9 cellular contexts compared by ENCODE assay signal in the genomic region with DNA sequence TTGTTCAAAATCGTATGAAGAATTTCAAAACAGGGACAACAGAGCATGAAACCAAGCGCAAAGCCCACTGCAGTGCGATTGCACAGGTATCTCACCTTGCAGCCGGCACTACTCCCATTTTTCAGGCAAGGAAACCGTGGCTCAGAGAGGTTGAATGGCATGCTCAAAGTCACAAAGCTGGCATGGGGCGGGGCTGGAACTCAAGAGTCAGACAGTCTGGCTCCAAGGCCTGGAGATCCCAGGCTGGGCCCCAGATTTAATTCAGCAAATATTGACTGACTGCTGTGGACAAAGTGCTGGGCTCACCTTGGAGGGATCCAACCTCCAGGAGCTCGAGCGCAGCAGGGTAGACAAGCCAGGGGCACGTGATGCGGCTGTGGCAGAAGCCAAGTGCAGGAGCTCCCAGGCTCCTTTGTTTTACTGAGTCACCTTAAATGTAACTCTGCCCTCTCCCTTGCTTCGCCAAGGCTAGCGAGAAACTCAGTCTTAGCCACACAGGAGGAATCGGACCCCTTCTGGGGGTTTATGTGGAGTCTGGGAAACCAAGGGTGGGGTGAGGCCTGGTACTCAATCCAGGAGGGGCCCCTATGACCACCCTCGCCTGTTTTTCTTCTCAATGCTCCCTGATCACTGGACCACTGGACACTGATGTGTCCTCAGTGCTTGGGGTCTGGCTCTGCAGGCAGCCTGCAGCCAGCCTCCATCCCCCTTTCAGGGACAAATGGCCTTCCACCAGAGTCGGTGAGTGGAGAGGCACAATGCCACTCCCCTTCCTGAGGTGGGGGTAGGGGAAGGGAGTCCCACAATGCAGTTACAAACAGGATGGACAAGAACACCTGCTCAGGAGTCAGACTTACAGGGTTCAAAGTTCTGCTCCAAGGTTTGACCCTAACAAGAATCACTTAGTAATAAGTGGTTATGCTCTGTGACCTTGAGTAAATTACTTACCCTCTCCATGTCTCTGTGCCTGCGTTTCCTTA. TPM values are rescaled to one million over a fixed set of nuclear protein-coding genes. Genes with fewer than 3 reads are reported as not detected.
DNase-seq lines count a peak whose midpoint lies in the region; ATAC-seq, FAIRE-seq and TF ChIP-seq lines count a peak whose summit lies in the region.
"Had no signal": no experiment of that assay in that cellular context is flagged by ENCODE, and none has a peak within 500 bp of the region (broad histone marks: within the 10 kb centered on the region; RNA-seq: fewer than 3 reads in every experiment).

No MANE protein-coding gene starts in this region.

- H3K9me3 ChIP-seq in Panc1 (ENCODE audit: control insufficient read depth, insufficient read depth, low read depth, low read length), result no peaks in the 10 kb centered on the region

- POLR2A ChIA-PET in Panc1 (lab: Charles Lee), result interaction anchor here (0.6 kb wide), 1 partner anchor 304 kb away, joined by 5 read pairs; no protein-coding TSS in a partner anchor

- no peak for TF ChIP-seq POLR2A in H54 (IDR thresholded peaks at IDR 0.05; ENCODE audit: low read depth, low read length)

- in situ Hi-C loops in Panc1 (cut with HindIII; ENCODE audit: low pct_unique_long_range_greater_than_20kb, low sequenced_read_pairs), result no loop called here

- TF ChIP-seq CTCF in Panc1 (IDR thresholded peaks at IDR 0.05) (no peak), retinal pigment epithelial cell (conservative IDR thresholded peaks at IDR 0.05; ENCODE audit: low read depth, low read length) (no peak)

- H3K36me3 ChIP-seq in Panc1 (ENCODE audit: control insufficient read depth, insufficient read depth, low read length), result no peaks in the 10 kb centered on the region

- CTCF ChIA-PET in Panc1 (lab: Charles Lee), result interaction anchor here (0.7 to 1.2 kb wide), 5 partner anchors 8 to 152 kb away, joined by 3 to 5 read pairs (median 4); no protein-coding TSS in a partner anchor

- no peaks in the 10 kb centered on the region for H3K27me3 ChIP-seq in Panc1 (ENCODE audit: control insufficient read depth, insufficient read depth, low read length)

- H3K4me3 ChIP-seq in Panc1 (ENCODE audit: low read depth in 2 of 2, low read length in 2 of 2) (peak overlapping the region; percentile 59 to 71), retinal pigment epithelial cell (ENCODE audit: low read length) (peak overlapping the region; percentile 56)

- peak overlapping the region; percentile 95 for H3K27ac ChIP-seq in Panc1 (ENCODE audit: low read length)

- peaks cover 49% of the 10 kb centered on the region for H3K4me1 ChIP-seq in Panc1 (ENCODE audit: control insufficient read depth, insufficient read depth, low read length)

- DNase-seq in NCI-H1417 (lab: John Stamatoyannopoulos, UW), result peak in 2 of 3 experiments; percentile 29 to 53
- no peak for DNase-seq in NCI-H1417 treated with DMSO at 0.1 percent for 48 hours (lab: John Stamatoyannopoulos, UW)
- DNase-seq in Panc1 (ENCODE audit: low read depth, low spot score), result no peak
- DNase-seq in retinal pigment epithelial cell (ENCODE audit: low read depth), result peak; percentile 27
- no peak for DNase-seq in NK-92 (lab: John Stamatoyannopoulos, UW; ENCODE audit: unreplicated experiment)
- DNase-seq in H54 (ENCODE audit: insufficient read length, low spot score), result no peak
- DNase-seq in inferior parietal cortex (ENCODE audit: extremely low spot score), result no peak

- intact Hi-C loops in Panc1 (cut with micrococcal nuclease; ENCODE audit: unreplicated experiment), result no loop called here

- ATAC-seq in Panc1 (peak; percentile 4), esophagus mucosa (peak; percentile 24)

- no TSS peak for BruUV-seq in Panc1 (replicated peaks; lab: Mats Ljungman, UMichigan)

- no peak for FAIRE-seq in H54 (lab: Jason Lieb, UNC)

RNA-seq across cellular contexts. Expression of a gene that starts 3.9 kb away (rescaled TPM):
- total RNA-seq in Panc1 (2021; ENCODE audit: unreplicated experiment) (82.2 TPM), esophagus mucosa (16.8 TPM)
- 77.3 TPM for polyA plus RNA-seq in Panc1 (2012; ENCODE audit: insufficient read length)

RNA-seq across cellular contexts. Expression of a gene that starts 10.6 kb away (rescaled TPM):
- total RNA-seq in Panc1 (2021; ENCODE audit: unreplicated experiment) (0.92 TPM), esophagus mucosa (38.5 TPM)
- 0.67 TPM for polyA plus RNA-seq in Panc1 (2012; ENCODE audit: insufficient read length)
- total RNA-seq: SK-MEL-5 had no signal

RNA-seq across cellular contexts. Expression of a gene that starts 17.4 kb away (rescaled TPM):
- 10.0 TPM for total RNA-seq in Panc1 (2021; ENCODE audit: unreplicated experiment)
- 9.7 TPM for polyA plus RNA-seq in Panc1 (2012; ENCODE audit: insufficient read length)
- 0.08 TPM for total RNA-seq in esophagus mucosa
- total RNA-seq: SK-MEL-5 had no signal

RNA-seq across cellular contexts. Expression of a gene that starts 34.8 kb away (rescaled TPM):
- total RNA-seq in Panc1 (2021; ENCODE audit: unreplicated experiment), result 2.2 TPM
- 3.7 TPM for polyA plus RNA-seq in Panc1 (2012; ENCODE audit: insufficient read length)
- total RNA-seq in esophagus mucosa, result 0.40 TPM

Comparison
In these comparisons a context has a peak if more than half of its experiments do, and no peak if none do; other contexts are left out.
1. DNase-seq: peak in NCI-H1417 (2 of 3) and retinal pigment epithelial cell (single experiment); none in NCI-H1417 treated with DMSO at 0.1 percent for 48 hours (single experiment), Panc1 (single experiment), NK-92 (single experiment), H54 (single experiment) and inferior parietal cortex (single experiment).
2. RNA of a gene that starts 10.6 kb away (total RNA-seq): 38.5 TPM in esophagus mucosa (single experiment); 0.92 TPM in Panc1 (single experiment); every median in the first group is over 10 times any median in the second.
3. RNA of a gene that starts 17.4 kb away (total RNA-seq): 10.0 TPM in Panc1 (single experiment); 0.08 TPM in esophagus mucosa (single experiment); every median in the first group is over 10 times any median in the second.